In genomic region chr11:121199516-121199915, GRCh38 we compare ENCODE assay signal across 20 cellular contexts.
DNase-seq lines count a peak whose midpoint lies in the region; ATAC-seq and TF ChIP-seq lines count a peak whose summit lies in the region.
"Had no signal": no experiment of that assay in that cellular context is flagged by ENCODE, and none has a peak within 500 bp of the region (broad histone marks: within the 10 kb centered on the region; RNA-seq: fewer than 3 reads in every experiment).

No MANE protein-coding gene starts in this region.

- H3K79me2 ChIP-seq in osteoblast (ENCODE audit: insufficient read depth, low read length): no peaks in the 10 kb centered on the region

- POLR2A ChIA-PET in HEK293 (lab: Yijun Ruan, JAX): no interaction called here
- POLR2A ChIA-PET in WTC11 (lab: Charles Lee): no interaction called here

- no peaks in the 10 kb centered on the region for H3K27me3 Mint-ChIP-seq in WTC11 (ENCODE audit: low read depth)

- no peak for DNase-seq in WTC11 (ENCODE audit: low spot score)
- DNase-seq in iPS-NIHi11 (ENCODE audit: low spot score): peak; percentile 23
- no peak for DNase-seq in GF-D8 (lab: John Stamatoyannopoulos, UW)
- no peak for DNase-seq in osteoblast (ENCODE audit: insufficient read length, low spot score, missing footprints)
- DNase-seq in NCI-H2107 treated with DMSO at 0.1 percent for 48 hours (lab: John Stamatoyannopoulos, UW; ENCODE audit: unreplicated experiment): no peak
- no peak for DNase-seq in dedifferentiated amniotic fluid mesenchymal stem cell (ENCODE audit: extremely low spot score)
- DNase-seq: ACHN, Caco-2, DMS153, EL, HCEC 1CT, KG1, NCI-H1436, NCI-H2029 treated with DMSO at 0.1 percent for 48 hours, NCI-H524, Peyer's patch had no signal

- peak overlapping the region; percentile 63 for H2AFZ ChIP-seq in neuron (ENCODE audit: low read depth, low read length)
- H2AFZ ChIP-seq in osteoblast (ENCODE audit: low read length): no peak overlapping the region

- CTCF ChIA-PET in HEK293 (lab: Yijun Ruan, JAX) (no interaction called here), WTC11 (lab: Charles Lee) (interaction anchor here (1.4 kb wide), 2 partner anchors 47 to 96 kb away, joined by 4 to 6 read pairs; no protein-coding TSS in a partner anchor)

- no peaks in the 10 kb centered on the region for H3K9me3 ChIP-seq in HEK293 (ENCODE audit: control insufficient read depth, insufficient read depth, low read depth, low read length)
- H3K9me3 ChIP-seq in neuron (ENCODE audit: low read length): no peaks in the 10 kb centered on the region
- H3K9me3 ChIP-seq in osteoblast (ENCODE audit: low read depth, low read length): no peaks in the 10 kb centered on the region
- H3K9me3 ChIP-seq: Caco-2, Peyer's patch had no signal

- H3K36me3 Mint-ChIP-seq in WTC11: no peaks in the 10 kb centered on the region

- H3K27me3 ChIP-seq in neuron (ENCODE audit: insufficient read depth, low read length) (no peaks in the 10 kb centered on the region), osteoblast (ENCODE audit: insufficient read depth, low read length) (peaks cover 14% of the 10 kb centered on the region)
- H3K27me3 ChIP-seq: Peyer's patch had no signal

- H3K4me2 ChIP-seq in osteoblast (ENCODE audit: insufficient read depth, low read length): no peak overlapping the region

- H3K27ac ChIP-seq in HEK293 (ENCODE audit: extremely low read depth, low read depth, low read length): no peak overlapping the region
- no peak overlapping the region for H3K27ac ChIP-seq in osteoblast (ENCODE audit: low read depth, low read length)
- H3K27ac ChIP-seq: Peyer's patch, SK-N-MC had no signal

- H3K27ac Mint-ChIP-seq in WTC11: peak overlapping the region; percentile 96

- H3K4me1 ChIP-seq in HEK293 (ENCODE audit: control insufficient read depth, insufficient read depth, low read length) (no peaks in the 10 kb centered on the region), neuron (ENCODE audit: insufficient read depth, low read length) (peaks cover 21% of the 10 kb centered on the region), osteoblast (ENCODE audit: insufficient read depth, low read length) (no peaks in the 10 kb centered on the region)
- H3K4me1 ChIP-seq: Caco-2, Peyer's patch had no signal

- H3K9me3 Mint-ChIP-seq in WTC11: peaks cover 4% of the 10 kb centered on the region; the same call in 1 of the 2 replicates

- no peaks in the 10 kb centered on the region for H3K36me3 ChIP-seq in HEK293 (ENCODE audit: control insufficient read depth in 2 of 2, insufficient read depth in 1 of 2, low read length in 2 of 2)
- H3K36me3 ChIP-seq in neuron (ENCODE audit: insufficient read depth, low read length): no peaks in the 10 kb centered on the region
- no peaks in the 10 kb centered on the region for H3K36me3 ChIP-seq in osteoblast (ENCODE audit: insufficient read depth, low read length)
- H3K36me3 ChIP-seq: Peyer's patch had no signal

- no peak for TF ChIP-seq CTCF in HEK293 (tag by site-specific recombination; IDR thresholded peaks at IDR 0.05)
- no peak for TF ChIP-seq CTCF in WTC11 (IDR thresholded peaks at IDR 0.05)
- TF ChIP-seq CTCF in osteoblast (IDR thresholded peaks at IDR 0.05; ENCODE audit: extremely low read depth, low read depth, low read length): no peak

- H3K4me3 Mint-ChIP-seq in WTC11: no peak overlapping the region

- no peak overlapping the region for H3K4me3 ChIP-seq in HEK293 (ENCODE audit: low read depth, low read length)
- H3K4me3 ChIP-seq in neuron (ENCODE audit: low read length): no peak overlapping the region
- H3K4me3 ChIP-seq in osteoblast (ENCODE audit: insufficient read depth, low read length): no peak overlapping the region
- H3K4me3 ChIP-seq: Peyer's patch, SK-N-MC had no signal

- no peaks in the 10 kb centered on the region for H4K20me1 ChIP-seq in osteoblast (ENCODE audit: insufficient read depth, low read length)

- peak; percentile 57 for ATAC-seq in WTC11
- ATAC-seq: Right ventricle myocardium inferior had no signal

- peaks cover 47% of the 10 kb centered on the region for H3K4me1 Mint-ChIP-seq in WTC11

TF ChIP-seq in HEK293, 187 proteins besides CTCF, POLR2A, EP300 and RAD21 (continues in another document):
- TF ChIP-seq ZNF837 (tag by site-specific recombination; IDR thresholded peaks at IDR 0.05) (no peak), ZNF610 (tag by site-specific recombination; IDR thresholded peaks at IDR 0.05; ENCODE audit: borderline replicate concordance) (no peak)
- TF ChIP-seq, protein P1, sequence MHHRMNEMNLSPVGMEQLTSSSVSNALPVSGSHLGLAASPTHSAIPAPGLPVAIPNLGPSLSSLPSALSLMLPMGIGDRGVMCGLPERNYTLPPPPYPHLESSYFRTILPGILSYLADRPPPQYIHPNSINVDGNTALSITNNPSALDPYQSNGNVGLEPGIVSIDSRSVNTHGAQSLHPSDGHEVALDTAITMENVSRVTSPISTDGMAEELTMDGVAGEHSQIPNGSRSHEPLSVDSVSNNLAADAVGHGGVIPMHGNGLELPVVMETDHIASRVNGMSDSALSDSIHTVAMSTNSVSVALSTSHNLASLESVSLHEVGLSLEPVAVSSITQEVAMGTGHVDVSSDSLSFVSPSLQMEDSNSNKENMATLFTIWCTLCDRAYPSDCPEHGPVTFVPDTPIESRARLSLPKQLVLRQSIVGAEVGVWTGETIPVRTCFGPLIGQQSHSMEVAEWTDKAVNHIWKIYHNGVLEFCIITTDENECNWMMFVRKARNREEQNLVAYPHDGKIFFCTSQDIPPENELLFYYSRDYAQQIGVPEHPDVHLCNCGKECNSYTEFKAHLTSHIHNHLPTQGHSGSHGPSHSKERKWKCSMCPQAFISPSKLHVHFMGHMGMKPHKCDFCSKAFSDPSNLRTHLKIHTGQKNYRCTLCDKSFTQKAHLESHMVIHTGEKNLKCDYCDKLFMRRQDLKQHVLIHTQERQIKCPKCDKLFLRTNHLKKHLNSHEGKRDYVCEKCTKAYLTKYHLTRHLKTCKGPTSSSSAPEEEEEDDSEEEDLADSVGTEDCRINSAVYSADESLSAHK (tag by site-specific recombination; IDR thresholded peaks at IDR 0.05): 0 out of 2 replicates have a peak, but pooled peaks have one; percentile 33

TF ChIP-seq in WTC11, 78 proteins besides CTCF, POLR2A, EP300 and RAD21:
- no peak for TF ChIP-seq GRHL2 (CRISPR knock-in tag; IDR thresholded peaks at IDR 0.05; ENCODE audit: insufficient replicate concordance, severe bottlenecking)
- TF ChIP-seq, protein P2, sequence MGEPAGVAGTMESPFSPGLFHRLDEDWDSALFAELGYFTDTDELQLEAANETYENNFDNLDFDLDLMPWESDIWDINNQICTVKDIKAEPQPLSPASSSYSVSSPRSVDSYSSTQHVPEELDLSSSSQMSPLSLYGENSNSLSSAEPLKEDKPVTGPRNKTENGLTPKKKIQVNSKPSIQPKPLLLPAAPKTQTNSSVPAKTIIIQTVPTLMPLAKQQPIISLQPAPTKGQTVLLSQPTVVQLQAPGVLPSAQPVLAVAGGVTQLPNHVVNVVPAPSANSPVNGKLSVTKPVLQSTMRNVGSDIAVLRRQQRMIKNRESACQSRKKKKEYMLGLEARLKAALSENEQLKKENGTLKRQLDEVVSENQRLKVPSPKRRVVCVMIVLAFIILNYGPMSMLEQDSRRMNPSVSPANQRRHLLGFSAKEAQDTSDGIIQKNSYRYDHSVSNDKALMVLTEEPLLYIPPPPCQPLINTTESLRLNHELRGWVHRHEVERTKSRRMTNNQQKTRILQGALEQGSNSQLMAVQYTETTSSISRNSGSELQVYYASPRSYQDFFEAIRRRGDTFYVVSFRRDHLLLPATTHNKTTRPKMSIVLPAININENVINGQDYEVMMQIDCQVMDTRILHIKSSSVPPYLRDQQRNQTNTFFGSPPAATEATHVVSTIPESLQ (CRISPR knock-in tag; IDR thresholded peaks at IDR 0.05): no peak
- no peak for TF ChIP-seq ZNF263 (CRISPR knock-in tag; IDR thresholded peaks at IDR 0.05; ENCODE audit: low read depth)
- TF ChIP-seq, protein P3, sequence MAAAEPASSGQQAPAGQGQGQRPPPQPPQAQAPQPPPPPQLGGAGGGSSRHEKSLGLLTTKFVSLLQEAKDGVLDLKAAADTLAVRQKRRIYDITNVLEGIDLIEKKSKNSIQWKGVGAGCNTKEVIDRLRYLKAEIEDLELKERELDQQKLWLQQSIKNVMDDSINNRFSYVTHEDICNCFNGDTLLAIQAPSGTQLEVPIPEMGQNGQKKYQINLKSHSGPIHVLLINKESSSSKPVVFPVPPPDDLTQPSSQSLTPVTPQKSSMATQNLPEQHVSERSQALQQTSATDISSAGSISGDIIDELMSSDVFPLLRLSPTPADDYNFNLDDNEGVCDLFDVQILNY (CRISPR knock-in tag; IDR thresholded peaks at IDR 0.05): no peak
- no peak for TF ChIP-seq CREB1 (CRISPR knock-in tag; IDR thresholded peaks at IDR 0.05)
